Comparison of ENCODE assay signal across 8 cellular contexts in the genomic region with DNA sequence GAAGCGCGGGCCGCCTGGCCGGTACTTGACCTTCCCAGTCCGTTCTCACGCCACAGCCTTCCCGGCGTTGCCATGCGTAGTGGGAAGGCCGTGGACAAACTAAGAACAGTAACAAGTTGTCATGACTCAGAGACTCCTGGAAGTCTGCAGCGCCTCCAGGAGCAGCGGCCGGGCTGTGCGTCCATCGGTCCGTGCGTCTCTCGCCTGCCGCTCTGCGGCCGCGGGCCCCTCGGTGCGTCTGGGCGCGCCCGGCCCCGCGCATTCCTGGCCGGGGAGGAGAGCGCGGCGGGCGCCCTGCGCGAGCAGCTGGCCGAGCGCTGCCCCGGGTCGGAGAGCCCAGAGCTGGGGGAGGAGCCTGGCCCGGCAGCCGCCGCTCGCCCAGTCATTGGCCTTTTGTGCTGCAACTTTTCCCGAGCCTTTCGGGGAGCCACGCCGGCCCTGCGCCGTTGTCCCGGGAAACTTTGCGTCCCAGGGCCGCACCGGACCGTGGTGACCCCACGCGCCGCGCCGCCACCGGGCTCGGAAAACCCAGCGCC.
DNase-seq lines count a peak whose midpoint lies in the region; ATAC-seq, FAIRE-seq and TF ChIP-seq lines count a peak whose summit lies in the region.

No MANE protein-coding gene starts in this region.

- POLR2A ChIA-PET in endothelial cell of umbilical vein (lab: Charles Lee), result interaction anchor here (0.6 to 1.4 kb wide), 8 partner anchors 15 to 1569 kb away, joined by 3 to 15 read pairs (median 4); no protein-coding TSS in a partner anchor

- TF ChIP-seq EP300 in transverse colon (IDR thresholded peaks at IDR 0.05; ENCODE audit: low read depth), result peak; percentile 37

- H2AFZ ChIP-seq in ACC112 (ENCODE audit: low read length, unreplicated experiment) (peak overlapping the region; percentile 74), endothelial cell of umbilical vein (ENCODE audit: low read depth, low read length) (peak overlapping the region; percentile 4)

- no peaks in the 10 kb centered on the region for H3K36me3 ChIP-seq in ACC112 (ENCODE audit: insufficient read depth, low read length)
- no peaks in the 10 kb centered on the region for H3K36me3 ChIP-seq in endothelial cell of umbilical vein (ENCODE audit: control insufficient read depth in 2 of 2, extremely low read depth in 1 of 2, insufficient read depth in 2 of 2, low read length in 2 of 2)
- no peaks in the 10 kb centered on the region for H3K36me3 ChIP-seq in lung (ENCODE audit: control insufficient read depth in 2 of 2, insufficient read depth in 2 of 2, low read length in 2 of 2)
- H3K36me3 ChIP-seq in transverse colon, result no peaks in the 10 kb centered on the region

- ATAC-seq in lung (ENCODE audit: insufficient read depth, low FRiP score), result peak; percentile 93
- no peak for ATAC-seq in HG03460 (IDR thresholded peaks at IDR 0.05; ENCODE audit: unreplicated experiment)

- TF ChIP-seq POLR2A in endothelial cell of umbilical vein (IDR thresholded peaks at IDR 0.05; ENCODE audit: low read depth, low read length) (peak; percentile 40), transverse colon (IDR thresholded peaks at IDR 0.05) (peak; percentile 65)

- H3K9me1 ChIP-seq in endothelial cell of umbilical vein (replicated peaks; ENCODE audit: control insufficient read depth, extremely low read depth, insufficient read depth, low read length), result no peaks in the 10 kb centered on the region

- peak overlapping the region; percentile 95 for H3K4me3 ChIP-seq in ACC112 (ENCODE audit: low read depth, low read length)
- peak overlapping the region; percentile 49 to 59 (median 54) for H3K4me3 ChIP-seq in endothelial cell of umbilical vein (replicated peaks in 1 of 3; ENCODE audit: insufficient read depth in 1 of 3, low read depth in 1 of 3, low read length in 3 of 3)
- peak overlapping the region; percentile 75 for H3K4me3 ChIP-seq in lung
- peak overlapping the region; percentile 50 to 76 (median 67) for H3K4me3 ChIP-seq in transverse colon

- peak overlapping the region; percentile 97 for H3K9ac ChIP-seq in endothelial cell of umbilical vein (replicated peaks; ENCODE audit: extremely low read depth, insufficient read depth, low read length)

- in situ Hi-C loops in transverse colon (cut with MboI; ENCODE audit: low pct_ligation_motif_present in 1 of 4, low pct_unique_long_range_greater_than_20kb in 1 of 4, low sequenced_read_pairs in 3 of 4), result no loop called here

- peak; percentile 69 for DNase-seq in GOT3 (lab: John Stamatoyannopoulos, UW)
- DNase-seq in endothelial cell of umbilical vein (ENCODE audit: low read depth, low spot score), result peak; percentile 97
- peak; percentile 84 for DNase-seq in lung (ENCODE audit: low spot score)
- DNase-seq in transverse colon, result peak; percentile 88
- DNase-seq in activated CD4-positive, CD25-positive, alpha-beta regulatory T cell (lab: John Stamatoyannopoulos, UW), result no peak

- H3K4me2 ChIP-seq in endothelial cell of umbilical vein (ENCODE audit: insufficient read depth, low read length), result peak overlapping the region; percentile 84

- dilution Hi-C loops in endothelial cell of umbilical vein (cut with MboI; ENCODE audit: extremely low pct_ligation_motif_present, low sequenced_read_pairs), result no loop called here

- intact Hi-C loops in endothelial cell of umbilical vein (cut with micrococcal nuclease) (loop anchor here (1.0 to 10.0 kb wide), 9 partner anchors 14 to 358 kb away; no protein-coding TSS in a partner anchor), transverse colon (cut with DNase I; ENCODE audit: low total_unique reads) (loop anchor here (2.0 to 5.0 kb wide), 2 partner anchors 60 to 138 kb away; a partner anchor contains a TSS)

- peaks cover 39% of the 10 kb centered on the region for H3K4me1 ChIP-seq in ACC112 (ENCODE audit: control insufficient read depth, insufficient read depth, low read length, unreplicated experiment)
- H3K4me1 ChIP-seq in endothelial cell of umbilical vein (ENCODE audit: control insufficient read depth, extremely low read depth, insufficient read depth, low read length), result peaks cover 42% of the 10 kb centered on the region
- peaks cover 8 to 13% of the 10 kb centered on the region in 2 donors for H3K4me1 ChIP-seq in lung (ENCODE audit: control insufficient read depth in 2 of 2, insufficient read depth in 2 of 2, low read length in 2 of 2)
- peaks cover 12 to 36% (median 25%) of the 10 kb centered on the region in 4 donors for H3K4me1 ChIP-seq in transverse colon

- CTCF ChIA-PET in endothelial cell of umbilical vein (lab: Charles Lee), result interaction anchor here (0.6 to 2.7 kb wide), 20 partner anchors 9 to 160 kb away, joined by 3 to 45 read pairs (median 6); a partner anchor contains a TSS

- H4K20me1 ChIP-seq in endothelial cell of umbilical vein (replicated peaks; ENCODE audit: control insufficient read depth, extremely low read depth, insufficient read depth, low read length), result no peaks in the 10 kb centered on the region

- H3K27me3 ChIP-seq in ACC112 (ENCODE audit: insufficient read depth, low read length), result no peaks in the 10 kb centered on the region
- H3K27me3 ChIP-seq in endothelial cell of umbilical vein (ENCODE audit: control insufficient read depth in 2 of 2, insufficient read depth in 2 of 2, low read length in 2 of 2), result no peaks in the 10 kb centered on the region
- H3K27me3 ChIP-seq in lung (ENCODE audit: control insufficient read depth, insufficient read depth), result no peaks in the 10 kb centered on the region
- H3K27me3 ChIP-seq in transverse colon, result no peaks in the 10 kb centered on the region

- peaks cover 37% of the 10 kb centered on the region for H3K79me2 ChIP-seq in ACC112 (ENCODE audit: control insufficient read depth, insufficient read depth, low read length, unreplicated experiment)
- peaks cover 36% of the 10 kb centered on the region for H3K79me2 ChIP-seq in endothelial cell of umbilical vein (ENCODE audit: control insufficient read depth, insufficient read depth, low read length)

- FAIRE-seq in endothelial cell of umbilical vein (lab: Jason Lieb, UNC), result peak; percentile 81

- WGBS in lung, 2 donors, result 0 to 1% methylated on average over 44 to 63 of the region's 63 CpGs
- WGBS in transverse colon (ENCODE audit: low coverage in 1 of 2), 2 donors, result 2% methylated on average over 35 of the region's 63 CpGs; no CpG with 5 or more reads in 1 of the 2 donors

- H3K27ac ChIP-seq in ACC112 (ENCODE audit: low read depth, low read length) (peak overlapping the region; percentile 97), endothelial cell of umbilical vein (ENCODE audit: insufficient read depth, low read depth, low read length) (peak overlapping the region; percentile 100), lung (ENCODE audit: low read depth in 1 of 2, low read length in 1 of 2) (peak overlapping the region; percentile 97 to 100), transverse colon (peak overlapping the region; percentile 93 to 100 (median 96))

- H3K9me3 ChIP-seq in endothelial cell of umbilical vein (replicated peaks; ENCODE audit: control insufficient read depth, insufficient read depth, low read length), result no peaks in the 10 kb centered on the region
- H3K9me3 ChIP-seq in lung (ENCODE audit: control insufficient read depth in 2 of 2, insufficient read depth in 1 of 2, low read length in 1 of 2), result peaks cover 0 to 3% of the 10 kb centered on the region in 2 donors
- H3K9me3 ChIP-seq in transverse colon, result no peaks in the 10 kb centered on the region

- TF ChIP-seq CTCF in endothelial cell of umbilical vein (IDR thresholded peaks at IDR 0.05; ENCODE audit: extremely low read depth in 1 of 2, insufficient read depth in 1 of 2, low read depth in 1 of 2, low read length in 2 of 2) (peak; percentile 43 to 53), lung (IDR thresholded peaks at IDR 0.05; ENCODE audit: control extremely low read depth, extremely low read depth) (peak; percentile 42), transverse colon (IDR thresholded peaks at IDR 0.05) (peak in 4 of 5 experiments; percentile 6 to 57 (median 32))

- no TSS peak for BruUV-seq in endothelial cell of umbilical vein (replicated peaks; lab: Mats Ljungman, UMichigan)

TF ChIP-seq in PFSK-1, 5 proteins besides CTCF, POLR2A, EP300 and RAD21 (continues in another document):
- TF ChIP-seq FOXP2 (optimal IDR thresholded peaks at IDR 0.05; ENCODE audit: borderline replicate concordance, extremely low read depth, extremely low read length, insufficient read depth), result peak; percentile 35
- TF ChIP-seq TAF1 (IDR thresholded peaks at IDR 0.05; ENCODE audit: borderline replicate concordance, insufficient read depth, low read length), result 0 out of 2 replicates have a peak, but pooled peaks have one; percentile 32
- 0 out of 2 replicates have a peak, but pooled peaks have one; percentile 9 for TF ChIP-seq SIN3A (IDR thresholded peaks at IDR 0.05; ENCODE audit: borderline replicate concordance, insufficient read depth, low read length)
- no peak; the same call in 1 of the 2 replicates for TF ChIP-seq POLR2AphosphoS5 (IDR thresholded peaks at IDR 0.05; ENCODE audit: low read depth, low read length)

TF ChIP-seq in endothelial cell of umbilical vein, 7 proteins besides CTCF, POLR2A, EP300 and RAD21:
- TF ChIP-seq, protein P1, sequence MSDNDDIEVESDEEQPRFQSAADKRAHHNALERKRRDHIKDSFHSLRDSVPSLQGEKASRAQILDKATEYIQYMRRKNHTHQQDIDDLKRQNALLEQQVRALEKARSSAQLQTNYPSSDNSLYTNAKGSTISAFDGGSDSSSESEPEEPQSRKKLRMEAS (IDR thresholded peaks at IDR 0.05; ENCODE audit: insufficient read depth, insufficient read length), result no peak
- peak; percentile 53 for TF ChIP-seq FOS (IDR thresholded peaks at IDR 0.05; ENCODE audit: borderline replicate concordance, insufficient read depth, low read length)
- peak; percentile 93 for TF ChIP-seq POLR2AphosphoS5 (IDR thresholded peaks at IDR 0.05; ENCODE audit: insufficient read depth, low read depth, low read length)
- peak; percentile 17 for TF ChIP-seq JUN (IDR thresholded peaks at IDR 0.05; ENCODE audit: borderline replicate concordance, insufficient read depth, insufficient read length, low read depth)
TF ChIP-seq in endothelial cell of umbilical vein: peak in this region for 3.

Comparison
In these comparisons a context has a peak if more than half of its experiments do, and no peak if none do; other contexts are left out.
1. DNase-seq: peak in GOT3 (single experiment), endothelial cell of umbilical vein (single experiment), lung (single experiment) and transverse colon (single experiment); none in activated CD4-positive, CD25-positive, alpha-beta regulatory T cell (0 of 4).
2. Peak in every context shown above with its lines, with median percentiles within 50 percentile points of each other: H3K27ac ChIP-seq, H3K4me3 ChIP-seq and CTCF ChIP-seq.